ENCODE assay signal across 15 cellular contexts in genomic region chr4:153008578-153009199, GRCh38.
DNase-seq lines count a peak whose midpoint lies in the region; ATAC-seq lines count a peak whose summit lies in the region.
"Had no signal": no experiment of that assay in that cellular context is flagged by ENCODE, and none has a peak within 500 bp of the region (broad histone marks: within the 10 kb centered on the region; RNA-seq: fewer than 3 reads in every experiment).

No MANE protein-coding gene starts in this region.

- peak; percentile 69 for ATAC-seq in GM19025 (IDR thresholded peaks at IDR 0.05; ENCODE audit: low read depth, unreplicated experiment)
- peak; percentile 56 for ATAC-seq in GM21723 (IDR thresholded peaks at IDR 0.05; ENCODE audit: unreplicated experiment)
- peak; percentile 84 for ATAC-seq in HG03175 (IDR thresholded peaks at IDR 0.05; ENCODE audit: unreplicated experiment)
- ATAC-seq in naive B cell (ENCODE audit: low read depth in 2 of 2) = peak; percentile 93
- ATAC-seq: CD8-positive, alpha-beta T cell; stimulated activated naive CD8-positive, alpha-beta T cell treated with anti-CD3 and anti-CD28 coated beads, Interleukin-15, Interleukin-2, amounts not matched to agents 100 U/mL and 50 U/mL, for 24 hours had no signal

- peak overlapping the region; percentile 62 to 90 (median 82) for H3K4me3 Mint-ChIP-seq in naive B cell
- H3K4me3 Mint-ChIP-seq: CD8-positive, alpha-beta T cell; HFFc6; T-helper 1 cell treated with Interleukin-12 subunit alpha and Interleukin-12 subunit beta and Interleukin-4 antibody, amounts not matched to agents 30 μg/mL and 1 μg/mL, for 36 hours had no signal

- H3K27ac Mint-ChIP-seq in naive B cell = peak overlapping the region; percentile 12 to 94 (median 65)
- H3K27ac Mint-ChIP-seq: CD8-positive, alpha-beta T cell; HFFc6; T-helper 1 cell treated with Interleukin-12 subunit alpha and Interleukin-12 subunit beta and Interleukin-4 antibody, amounts not matched to agents 30 μg/mL and 1 μg/mL, for 36 hours had no signal

- peaks cover 12 to 37% (median 19%) of the 10 kb centered on the region in 7 donors for H3K9me3 Mint-ChIP-seq in naive B cell
- H3K9me3 Mint-ChIP-seq: HFFc6; T-helper 1 cell treated with Interleukin-12 subunit alpha and Interleukin-12 subunit beta and Interleukin-4 antibody, amounts not matched to agents 30 μg/mL and 1 μg/mL, for 36 hours had no signal

- DNase-seq in naive B cell = peak; percentile 77
- DNase-seq in CD1c-positive myeloid dendritic cell (ENCODE audit: extremely low spot score) = no peak
- DNase-seq in AG08395 (ENCODE audit: low spot score) = no peak
- DNase-seq in HUDEP-2 (lab: John Stamatoyannopoulos, UW; ENCODE audit: unreplicated experiment in 76 of 76) = no peak
- no peak for DNase-seq in RPMI8226
- DNase-seq: activated gamma-delta T cell treated with Interleukin-2 at 50 U/mL for 16 hours; CD8-positive, alpha-beta T cell; HFFc6; hypothalamus; NCI-H2081 treated with DMSO at 0.1 percent for 48 hours; stimulated activated naive CD8-positive, alpha-beta T cell treated with anti-CD3 and anti-CD28 coated beads, Interleukin-15, Interleukin-2, amounts not matched to agents 100 U/mL and 50 U/mL, for 24 hours had no signal

- H3K27me3 Mint-ChIP-seq in naive B cell = no peaks in the 10 kb centered on the region

- H3K36me3 Mint-ChIP-seq in naive B cell = peaks cover 16 to 19% of the 10 kb centered on the region in 2 donors
- H3K36me3 Mint-ChIP-seq: CD8-positive, alpha-beta T cell had no signal

- H3K4me1 Mint-ChIP-seq in naive B cell = peaks cover 33 to 63% (median 53%) of the 10 kb centered on the region in 3 donors
